ENCODE assay signal across 1 cellular context in the genomic region with DNA sequence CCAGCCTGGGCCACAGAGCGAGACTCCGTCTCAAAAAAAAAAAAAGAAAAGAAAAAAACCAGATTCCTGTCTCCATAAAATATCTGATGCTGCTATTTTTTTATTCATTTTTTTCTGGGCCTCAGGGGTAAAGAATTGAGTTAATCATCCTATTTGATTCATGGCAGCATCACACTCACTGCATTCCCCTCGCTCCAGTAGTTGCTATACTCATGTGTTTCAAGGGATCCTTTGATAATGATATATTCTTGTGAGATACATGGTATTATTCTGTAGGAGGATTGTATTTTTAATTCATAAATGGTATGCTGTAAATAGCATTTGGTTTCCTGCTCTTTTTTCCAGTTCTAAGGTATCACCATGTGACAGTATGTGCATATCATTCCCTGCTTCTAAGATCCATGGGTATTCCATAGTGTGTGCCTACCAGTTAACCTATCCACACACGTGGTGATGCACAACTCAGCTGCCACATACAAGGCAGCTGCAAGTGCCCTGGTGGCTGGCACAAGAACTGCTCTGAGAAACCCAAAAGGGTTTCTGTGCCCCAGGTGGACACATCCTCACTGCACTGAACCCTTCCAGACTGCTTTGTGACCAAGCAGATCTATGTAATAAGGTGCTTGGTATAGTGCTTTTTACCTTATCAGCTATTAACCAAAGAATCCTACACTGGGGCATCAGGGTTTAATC.
TF ChIP-seq lines count a peak whose summit lies in the region.

No MANE protein-coding gene starts in this region.

TF ChIP-seq in IMR-90, 13 proteins besides CTCF, POLR2A, EP300 and RAD21 (continued from another document):
- no peak for TF ChIP-seq SMC3 (IDR thresholded peaks at IDR 0.05; ENCODE audit: low read depth, low read length)
